1 cellular context compared by ENCODE assay signal in genomic region chr12:47903151-47903611, GRCh38.
TF ChIP-seq lines count a peak whose summit lies in the region.

No MANE protein-coding gene starts in this region.

TF ChIP-seq in WTC11, 78 proteins besides CTCF, POLR2A, EP300 and RAD21 (continued from another document):
- TF ChIP-seq, protein P1, sequence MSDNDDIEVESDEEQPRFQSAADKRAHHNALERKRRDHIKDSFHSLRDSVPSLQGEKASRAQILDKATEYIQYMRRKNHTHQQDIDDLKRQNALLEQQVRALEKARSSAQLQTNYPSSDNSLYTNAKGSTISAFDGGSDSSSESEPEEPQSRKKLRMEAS (CRISPR knock-in tag; IDR thresholded peaks at IDR 0.05) = no peak
- no peak for TF ChIP-seq PRDM15 (CRISPR knock-in tag; IDR thresholded peaks at IDR 0.05)
- no peak for TF ChIP-seq ETV6 (CRISPR knock-in tag; IDR thresholded peaks at IDR 0.05)
- TF ChIP-seq ESRRA (CRISPR knock-in tag; IDR thresholded peaks at IDR 0.05; ENCODE audit: borderline replicate concordance) = no peak
- no peak for TF ChIP-seq GRHL2 (CRISPR knock-in tag; IDR thresholded peaks at IDR 0.05; ENCODE audit: insufficient replicate concordance, severe bottlenecking)
TF ChIP-seq in WTC11: peak in this region for 0.
